ENCODE assay signal across 8 cellular contexts in the genomic region with DNA sequence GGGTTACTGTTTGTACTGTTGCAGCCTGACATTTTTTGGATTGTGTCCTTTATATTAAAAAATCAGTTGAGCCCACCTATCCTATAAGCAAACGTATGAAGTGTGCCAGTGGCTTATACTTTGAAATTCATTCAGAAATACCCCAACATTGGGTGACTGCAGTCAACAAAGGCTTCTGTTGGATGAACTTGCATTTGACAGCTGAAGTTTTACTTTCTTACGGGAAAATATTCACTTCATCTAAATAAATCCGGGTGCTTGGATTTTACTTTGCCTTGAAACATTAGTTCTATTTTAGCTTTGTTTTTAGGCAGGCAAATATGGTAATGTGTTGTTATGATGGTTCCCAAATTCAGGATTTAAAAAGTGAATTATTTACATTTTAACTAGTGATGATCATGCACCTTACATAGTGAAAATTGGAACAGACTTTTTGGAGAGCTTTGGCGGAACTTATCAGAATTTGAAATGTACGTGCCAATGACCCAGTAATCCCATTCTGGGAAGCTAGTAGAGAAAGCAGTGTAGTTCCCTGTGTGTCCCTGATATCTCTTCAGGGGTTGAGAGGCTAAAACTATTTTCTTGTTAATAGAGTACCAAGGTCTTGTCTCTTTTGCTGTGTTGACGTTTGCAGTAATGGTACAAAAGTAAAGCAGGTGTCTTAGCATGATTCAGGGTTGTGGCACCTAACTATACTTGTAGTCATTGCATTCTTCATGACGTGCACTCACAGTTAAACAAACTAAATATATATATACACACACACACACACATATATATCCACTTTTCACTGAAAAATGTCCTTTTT. TPM values are rescaled to one million over a fixed set of nuclear protein-coding genes. Genes with fewer than 3 reads are reported as not detected.
A peak's percentile ranks its signal among the peaks of the same experiment; 100 is the strongest.
DNase-seq lines count a peak whose midpoint lies in the region; ATAC-seq and TF ChIP-seq lines count a peak whose summit lies in the region.

No MANE protein-coding gene starts in this region.

- no peaks in the 10 kb centered on the region for H3K9me2 ChIP-seq in GM23248 (ENCODE audit: insufficient read depth)

- peak overlapping the region; percentile 89; the same call in 1 of the 2 replicates for H3K27ac ChIP-seq in GM23248
- no peak overlapping the region for H3K27ac ChIP-seq in SJSA1

- WGBS in GM23248 (ENCODE audit: low coverage in 1 of 2, low lambda C conversion rate in 2 of 2, missing lambda C conversion rate in 2 of 2), 2 experiments, result 22 to 24% methylated on average over 7 of the region's 7 CpGs

- peak overlapping the region; percentile 91 for H3K9ac ChIP-seq in GM23248

- H3F3A ChIP-seq in GM23248 (ENCODE audit: insufficient read depth), result peaks cover 24% of the 10 kb centered on the region

- peak overlapping the region; percentile 94 for H3K4me2 ChIP-seq in GM23248 (ENCODE audit: unreplicated experiment)

- intact Hi-C loops in head of caudate nucleus (cut with DNase I), result loop anchor here (10.0 kb wide), 1 partner anchor 49 kb away; no protein-coding TSS in a partner anchor

- no peaks in the 10 kb centered on the region for H3K36me3 ChIP-seq in GM23248 (ENCODE audit: low read depth)
- no peaks in the 10 kb centered on the region; the same call in 1 of the 2 replicates for H3K36me3 ChIP-seq in SJSA1

- no peak for ATAC-seq in HG02588 (IDR thresholded peaks at IDR 0.05; ENCODE audit: unreplicated experiment)

- H3K9me3 ChIP-seq in GM23248 (ENCODE audit: low read depth) (no peaks in the 10 kb centered on the region), SJSA1 (replicated peaks) (no peaks in the 10 kb centered on the region)

- H3K79me2 ChIP-seq in GM23248 (ENCODE audit: insufficient read depth), result peaks cover 75% of the 10 kb centered on the region

- no peak for TF ChIP-seq CTCF in fibroblast of pulmonary artery (IDR thresholded peaks at IDR 0.05; ENCODE audit: low read length, missing control alignments)

- peaks cover 6% of the 10 kb centered on the region; the same call in 1 of the 2 replicates for H3K4me1 ChIP-seq in GM23248 (ENCODE audit: insufficient read depth)
- H3K4me1 ChIP-seq in SJSA1 (replicated peaks), result peaks cover 27% of the 10 kb centered on the region

- no peaks in the 10 kb centered on the region for H3K27me3 ChIP-seq in GM23248 (replicated peaks; ENCODE audit: insufficient read depth)
- H3K27me3 ChIP-seq in SJSA1 (replicated peaks), result no peaks in the 10 kb centered on the region

- H3K4me3 ChIP-seq in GM23248 (peak overlapping the region; percentile 88), SJSA1 (peak overlapping the region; percentile 71), fibroblast of pulmonary artery (replicated peaks; ENCODE audit: low read depth, low read length) (peak overlapping the region; percentile 85), skeletal muscle cell (ENCODE audit: low read depth, low read length) (peak overlapping the region; percentile 87)

- peak; percentile 62 for DNase-seq in GM23248
- no peak for DNase-seq in SJSA1 (ENCODE audit: low read depth in 1 of 2, low spot score in 2 of 2)
- peak; percentile 23 for DNase-seq in fibroblast of pulmonary artery (ENCODE audit: low read depth)
- no peak for DNase-seq in skeletal muscle cell (ENCODE audit: low read depth)
- DNase-seq in SIG-M5 treated with dmso at 0.1 percent for 504 hours (lab: John Stamatoyannopoulos, UW; ENCODE audit: unreplicated experiment), result no peak
- no peak for DNase-seq in head of caudate nucleus
- DNase-seq in activated CD4-positive, alpha-beta T cell treated with anti-CD3 and anti-CD28 coated beads for 4 hours, result no peak

- no peaks in the 10 kb centered on the region for H4K20me1 ChIP-seq in GM23248 (ENCODE audit: insufficient read depth)

- peak overlapping the region; percentile 51; the same call in 1 of the 2 replicates for H2AFZ ChIP-seq in GM23248

- in situ Hi-C loops in GM23248 (cut with MboI), result no loop called here

RNA-seq across cellular contexts. Expression of gene EXOSC2, which starts 21.9 kb away (rescaled TPM):
- 18.1 and 21.6 TPM in 2 replicates for total RNA-seq in GM23248 (2014; rRNA removed; shearing (Covaris generic))
- polyA plus RNA-seq in GM23248 (2016; fragmentation: Nextera tagmentation; extraction: Ambion mirVana), result 16.1 and 17.2 TPM in 2 replicates
- 25.9 and 41.5 TPM in 2 replicates for total RNA-seq in SJSA1 (2014; rRNA removed; shearing (Covaris generic))

RNA-seq across cellular contexts. Expression of gene PRDM12, which starts 51.1 kb away (rescaled TPM):
- not detected in 2 replicates for total RNA-seq in GM23248 (2014; rRNA removed; shearing (Covaris generic))
- not detected in 2 replicates for polyA plus RNA-seq in GM23248 (2016; fragmentation: Nextera tagmentation; extraction: Ambion mirVana)
- not detected in 2 replicates for total RNA-seq in SJSA1 (2014; rRNA removed; shearing (Covaris generic))

Comparison
In these comparisons a context has a peak if more than half of its experiments do, and no peak if none do; other contexts are left out.
1. DNase-seq: peak in GM23248 (single experiment) and fibroblast of pulmonary artery (single experiment); none in SJSA1 (0 of 2), skeletal muscle cell (single experiment), SIG-M5 treated with dmso at 0.1 percent for 504 hours (single experiment), head of caudate nucleus (0 of 42) and activated CD4-positive, alpha-beta T cell treated with anti-CD3 and anti-CD28 coated beads for 4 hours (0 of 2).
2. Peak in every context shown above with its lines, with median percentiles within 50 percentile points of each other: H3K4me3 ChIP-seq.